In the genomic region with DNA sequence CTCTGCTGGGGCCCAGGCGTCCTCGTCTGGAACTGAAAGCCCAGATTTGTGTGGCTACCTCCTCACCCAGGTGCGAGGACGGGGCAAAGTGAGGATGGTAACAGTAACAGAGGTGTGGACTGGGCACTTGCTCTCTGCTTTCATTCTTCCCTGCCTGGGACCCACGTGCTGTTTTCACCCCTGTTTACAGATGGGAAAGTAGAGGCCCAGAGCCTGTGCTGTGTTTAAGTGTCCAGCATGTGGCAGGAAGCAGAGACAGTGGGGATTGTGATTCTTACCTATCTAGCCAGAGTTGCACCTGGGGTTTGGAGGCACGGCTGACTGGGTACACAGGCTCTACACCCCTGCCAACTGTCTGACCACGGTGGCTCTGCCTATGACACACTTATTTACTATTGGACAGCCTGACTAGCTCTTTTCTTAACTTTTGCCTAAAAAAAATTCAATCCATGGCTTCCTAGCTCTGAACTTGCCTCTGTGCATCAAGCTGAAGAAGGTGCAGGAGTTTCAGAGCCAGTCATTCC, we compare ENCODE assay signal across 8 cellular contexts.
DNase-seq lines count a peak whose midpoint lies in the region; ATAC-seq and TF ChIP-seq lines count a peak whose summit lies in the region.

No MANE protein-coding gene starts in this region.

- peaks cover 90% of the 10 kb centered on the region for H3K4me1 Mint-ChIP-seq in activated T-cell treated with anti-CD3 and anti-CD28 coated beads, Interleukin-2, amount 50 U/mL, for 24 hours (ENCODE audit: low read depth)

- H3K9me3 Mint-ChIP-seq in activated T-cell treated with anti-CD3 and anti-CD28 coated beads, Interleukin-2, amount 50 U/mL, for 24 hours, result no peaks in the 10 kb centered on the region

- H3K4me3 ChIP-seq in OCI-LY1 (ENCODE audit: low read depth, low read length, poor library complexity, severe bottlenecking), result peak overlapping the region; percentile 56
- no peak overlapping the region for H3K4me3 ChIP-seq in right atrium auricular region
- peak overlapping the region in 1 of 2 donors; percentile 15 for H3K4me3 ChIP-seq in stomach smooth muscle (ENCODE audit: low read length in 2 of 2)

- H3K4me1 ChIP-seq in OCI-LY1 (ENCODE audit: insufficient read depth, low read length, severe bottlenecking), result peaks cover 72% of the 10 kb centered on the region
- H3K4me1 ChIP-seq in right atrium auricular region, result peaks cover 0 to 52% of the 10 kb centered on the region in 2 donors
- peaks cover 43% of the 10 kb centered on the region for H3K4me1 ChIP-seq in stomach smooth muscle (ENCODE audit: control insufficient read depth, insufficient read depth, low read length)

- H3K36me3 Mint-ChIP-seq in activated T-cell treated with anti-CD3 and anti-CD28 coated beads, Interleukin-2, amount 50 U/mL, for 24 hours (ENCODE audit: low read depth), result peaks cover 57% of the 10 kb centered on the region

- H3K27ac Mint-ChIP-seq in activated T-cell treated with anti-CD3 and anti-CD28 coated beads, Interleukin-2, amount 50 U/mL, for 24 hours, result peak overlapping the region; percentile 90

- peak overlapping the region; percentile 71 for H3K4me2 ChIP-seq in OCI-LY1 (ENCODE audit: low read length)

- no peak for TF ChIP-seq CTCF in OCI-LY1 (IDR thresholded peaks at IDR 0.05; ENCODE audit: low read length)
- no peak for TF ChIP-seq CTCF in right atrium auricular region (IDR thresholded peaks at IDR 0.05)

- peak overlapping the region; percentile 21 for H3K4me3 Mint-ChIP-seq in activated T-cell treated with anti-CD3 and anti-CD28 coated beads, Interleukin-2, amount 50 U/mL, for 24 hours

- H3K9ac ChIP-seq in OCI-LY1 (ENCODE audit: low read length), result peak overlapping the region; percentile 76
- peak overlapping the region in 1 of 2 donors; percentile 29 for H3K9ac ChIP-seq in stomach smooth muscle (ENCODE audit: low read length in 2 of 2)

- DNase-seq in activated T-cell treated with anti-CD3 and anti-CD28 coated beads, Interleukin-2, amount 50 U/mL, for 24 hours, result no peak
- no peak for DNase-seq in activated T-cell treated with anti-CD3 and anti-CD28 coated beads, Interleukin-2, amount 50 U/mL, for 48 hours
- DNase-seq in right atrium auricular region (ENCODE audit: low spot score) (no peak), NCI-H1436 treated with DMSO at 0.1 percent for 48 hours (lab: John Stamatoyannopoulos, UW) (no peak)
- DNase-seq in central memory CD4-positive, alpha-beta T cell, result no peak

- no peaks in the 10 kb centered on the region for H3K79me2 ChIP-seq in OCI-LY1 (ENCODE audit: insufficient read depth, low read length)

- H3K9me3 ChIP-seq in OCI-LY1 (ENCODE audit: low read length), result no peaks in the 10 kb centered on the region
- no peaks in the 10 kb centered on the region for H3K9me3 ChIP-seq in right atrium auricular region
- H3K9me3 ChIP-seq in stomach smooth muscle (ENCODE audit: control insufficient read depth in 2 of 2, low read length in 2 of 2), result no peaks in the 10 kb centered on the region

- no peaks in the 10 kb centered on the region for H3K27me3 Mint-ChIP-seq in activated T-cell treated with anti-CD3 and anti-CD28 coated beads, Interleukin-2, amount 50 U/mL, for 24 hours

- ATAC-seq in GM21825 (IDR thresholded peaks at IDR 0.05; ENCODE audit: unreplicated experiment), result no peak

- H3K27ac ChIP-seq in OCI-LY1 (ENCODE audit: low read depth, low read length, poor library complexity, severe bottlenecking) (peak overlapping the region; percentile 97), right atrium auricular region (peak overlapping the region; percentile 20 to 59), stomach smooth muscle (ENCODE audit: low read length) (peak overlapping the region; percentile 70)

- H3K36me3 ChIP-seq in OCI-LY1 (ENCODE audit: insufficient read depth, low read length), result no peaks in the 10 kb centered on the region
- no peaks in the 10 kb centered on the region for H3K36me3 ChIP-seq in right atrium auricular region
- H3K36me3 ChIP-seq in stomach smooth muscle (ENCODE audit: control insufficient read depth in 2 of 2, insufficient read depth in 2 of 2, low read length in 2 of 2), result no peaks in the 10 kb centered on the region

- no peaks in the 10 kb centered on the region for H3K9me2 ChIP-seq in OCI-LY1 (ENCODE audit: low read depth, low read length)

- H4K20me1 ChIP-seq in OCI-LY1 (ENCODE audit: insufficient read depth, low read length), result no peaks in the 10 kb centered on the region

- no peaks in the 10 kb centered on the region for H3K27me3 ChIP-seq in OCI-LY1 (ENCODE audit: insufficient read depth, low read length)
- H3K27me3 ChIP-seq in right atrium auricular region, result no peaks in the 10 kb centered on the region
- no peaks in the 10 kb centered on the region for H3K27me3 ChIP-seq in stomach smooth muscle (ENCODE audit: control insufficient read depth in 1 of 2, insufficient read depth in 2 of 2, low read length in 2 of 2)

- no peak overlapping the region for H2AFZ ChIP-seq in OCI-LY1 (ENCODE audit: low read length)

- 0 out of 2 replicates have a peak, but pooled peaks cover under 1% of the 10 kb centered on the region for H3F3A ChIP-seq in OCI-LY1 (ENCODE audit: insufficient read depth, low read length)

Comparison
In these comparisons a context has a peak if more than half of its experiments do, and no peak if none do; other contexts are left out.
1. H3K27ac ChIP-seq: peak in every context shown above with its lines; median percentile 97 in OCI-LY1; 70 in stomach smooth muscle; 40 in right atrium auricular region.